ENCODE assay signal across 8 cellular contexts in the genomic region with DNA sequence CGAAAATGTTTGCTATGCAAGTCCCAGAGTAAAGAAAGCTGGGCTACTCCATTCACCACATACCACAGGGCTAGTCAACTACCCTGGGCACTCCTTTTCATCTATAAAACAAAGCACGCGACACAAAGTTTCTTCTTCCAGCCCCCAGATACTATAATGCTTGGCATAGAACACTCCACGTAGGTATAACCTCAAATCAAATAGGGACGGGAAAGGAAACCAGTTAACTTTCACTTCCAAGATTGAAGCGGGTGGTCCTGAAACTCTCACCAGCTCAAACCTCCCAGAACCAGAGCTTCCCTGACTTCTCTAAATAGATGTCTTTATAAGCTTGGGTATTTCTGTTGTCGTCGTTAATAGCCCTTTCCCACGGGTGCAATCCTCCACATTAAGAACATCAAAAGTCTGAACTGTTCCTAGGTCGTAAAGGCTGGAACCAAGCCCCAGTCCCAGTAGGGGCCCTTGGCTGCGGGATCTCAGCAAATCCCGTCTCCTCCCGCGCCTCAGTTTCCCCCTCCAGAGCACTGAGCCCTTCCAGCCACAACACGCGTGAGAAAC. TPM values are rescaled to one million over a fixed set of nuclear protein-coding genes. Genes with fewer than 3 reads are reported as not detected.
DNase-seq lines count a peak whose midpoint lies in the region; ATAC-seq and TF ChIP-seq lines count a peak whose summit lies in the region.

No MANE protein-coding gene starts in this region.

- peak overlapping the region; percentile 90 for H3K4me3 Mint-ChIP-seq in activated B cell treated with CpG ODN at 0.5 μM for 24 hours

- intact Hi-C loops in activated B cell treated with CpG ODN at 0.5 μM for 24 hours (cut with micrococcal nuclease), result loop anchor here (1.0 to 2.0 kb wide), 5 partner anchors 15 to 47 kb away; partner anchors contain the start of gene GOLGA5

- H3K36me3 Mint-ChIP-seq in activated B cell treated with CpG ODN at 0.5 μM for 24 hours (ENCODE audit: low read depth), result peaks cover 5% of the 10 kb centered on the region

- no peak for TF ChIP-seq CTCF in activated B cell treated with CpG ODN at 0.5 μM for 24 hours (IDR thresholded peaks at IDR 0.05)

- peaks cover 70% of the 10 kb centered on the region for H3K4me1 Mint-ChIP-seq in activated B cell treated with CpG ODN at 0.5 μM for 24 hours

- POLR2A ChIA-PET in activated B cell treated with CpG ODN at 0.5 μM for 24 hours (lab: Charles Lee), result interaction anchor here (0.6 to 1.5 kb wide), 15 partner anchors 11 to 642 kb away, joined by 3 to 9 read pairs (median 4); partner anchors contain the start of genes ATXN3, CPSF2, GOLGA5 and NDUFB1

- CTCF ChIA-PET in activated B cell treated with CpG ODN at 0.5 μM for 24 hours (lab: Charles Lee), result interaction anchor here (1.0 to 1.2 kb wide), 2 partner anchors 58 to 97 kb away, joined by 3 to 4 read pairs; no protein-coding TSS in a partner anchor

- peak; percentile 51 for DNase-seq in AG20443 (ENCODE audit: low spot score)
- no peak for DNase-seq in activated B cell treated with CpG ODN at 0.5 μM for 24 hours
- DNase-seq in globus pallidus (ENCODE audit: low spot score), result peak; percentile 23
- DNase-seq in pons (ENCODE audit: low spot score), result peak; percentile 24

- peaks cover 2% of the 10 kb centered on the region for H3K9me3 Mint-ChIP-seq in activated B cell treated with CpG ODN at 0.5 μM for 24 hours

- no peaks in the 10 kb centered on the region for H3K27me3 Mint-ChIP-seq in activated B cell treated with CpG ODN at 0.5 μM for 24 hours

- H3K27ac Mint-ChIP-seq in activated B cell treated with CpG ODN at 0.5 μM for 24 hours, result peak overlapping the region; percentile 82

- ATAC-seq in GM21717 (IDR thresholded peaks at IDR 0.05; ENCODE audit: unreplicated experiment) (peak; percentile 19), activated B cell treated with CpG ODN at 0.5 μM for 24 hours (ENCODE audit: low read depth) (no peak), HG03139 (IDR thresholded peaks at IDR 0.05; ENCODE audit: unreplicated experiment) (no peak), HG02938 (IDR thresholded peaks at IDR 0.05; ENCODE audit: unreplicated experiment) (no peak), HG03460 (IDR thresholded peaks at IDR 0.05; ENCODE audit: unreplicated experiment) (no peak)

RNA-seq across cellular contexts. Expression of gene LGMN, which starts 0.6 kb away (rescaled TPM):
- 10.3 and 11.8 TPM in 2 replicates for total RNA-seq in activated B cell treated with CpG ODN at 0.5 μM for 24 hours

RNA-seq across cellular contexts. Expression of gene GOLGA5, which starts 46.3 kb away (rescaled TPM):
- total RNA-seq in activated B cell treated with CpG ODN at 0.5 μM for 24 hours, result 16.6 and 18.0 TPM in 2 replicates
